ENCODE assay signal across 9 cellular contexts in the genomic region with DNA sequence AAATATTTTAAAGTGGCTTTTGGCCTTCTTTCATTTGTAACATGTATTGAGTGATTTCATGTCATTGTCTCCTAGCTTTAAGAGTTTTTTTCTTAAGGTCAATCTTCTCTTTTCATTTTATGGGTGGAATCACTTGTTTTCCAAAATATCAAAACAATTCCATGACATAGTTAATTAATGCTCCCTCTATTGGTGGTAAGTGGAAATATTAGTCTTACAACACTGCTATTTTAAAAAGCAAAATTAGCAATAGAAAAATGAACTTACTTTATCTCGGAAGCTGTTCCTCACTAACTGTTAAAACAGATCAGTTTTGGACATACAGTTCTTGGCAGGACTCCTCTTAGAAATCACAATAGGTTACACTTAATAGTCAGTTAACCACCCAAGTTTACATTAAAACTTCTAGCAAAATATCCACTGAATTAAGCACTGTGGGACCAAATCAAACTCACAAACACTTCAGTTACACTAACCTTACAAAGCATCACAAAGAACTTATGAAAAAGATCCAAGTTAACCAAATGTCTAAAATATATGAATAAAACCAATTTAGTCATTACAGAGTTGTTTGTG. TPM values are rescaled to one million over a fixed set of nuclear protein-coding genes. Genes with fewer than 3 reads are reported as not detected.
A peak's percentile ranks its signal among the peaks of the same experiment; 100 is the strongest.
DNase-seq lines count a peak whose midpoint lies in the region; ATAC-seq and TF ChIP-seq lines count a peak whose summit lies in the region.
"Had no signal": no experiment of that assay in that cellular context is flagged by ENCODE, and none has a peak within 500 bp of the region (broad histone marks: within the 10 kb centered on the region; RNA-seq: fewer than 3 reads in every experiment).

No MANE protein-coding gene starts in this region.

- POLR2A ChIA-PET in RWPE1 (lab: Yijun Ruan, JAX; ENCODE audit: low non-redundant PET), result no interaction called here

- H3K4me1 ChIP-seq in left ventricle myocardium inferior, result peaks cover 14% of the 10 kb centered on the region
- H3K4me1 ChIP-seq in upper lobe of left lung, result no peaks in the 10 kb centered on the region

- no peak for ATAC-seq in upper lobe of left lung (ENCODE audit: low FRiP score in 2 of 2)
- ATAC-seq in GM18870 (IDR thresholded peaks at IDR 0.05; ENCODE audit: unreplicated experiment), result no peak
- ATAC-seq in GM21515 (IDR thresholded peaks at IDR 0.05; ENCODE audit: unreplicated experiment), result no peak

- CTCF ChIA-PET in RWPE1 (lab: Yijun Ruan, JAX), result interaction anchor here (0.7 to 1.2 kb wide), 5 partner anchors 9 to 992 kb away, joined by 3 to 4 read pairs (median 3); no protein-coding TSS in a partner anchor

- no peak for TF ChIP-seq POLR2A in upper lobe of left lung (IDR thresholded peaks at IDR 0.05)

- no peak for TF ChIP-seq EP300 in upper lobe of left lung (IDR thresholded peaks at IDR 0.05)

- TF ChIP-seq CTCF in left ventricle myocardium inferior (IDR thresholded peaks at IDR 0.05; ENCODE audit: borderline replicate concordance), result peak; percentile 56
- TF ChIP-seq CTCF in RWPE1 (conservative IDR thresholded peaks at IDR 0.05; ENCODE audit: low read depth), result peak; percentile 56
- TF ChIP-seq CTCF in fibroblast of the aortic adventitia (IDR thresholded peaks at IDR 0.05; ENCODE audit: insufficient read depth, low read length), result peak; percentile 50
- TF ChIP-seq CTCF in upper lobe of left lung (IDR thresholded peaks at IDR 0.05), result peak in 4 of 6 experiments; percentile 9 to 36 (median 28)

- intact Hi-C loops in left ventricle myocardium inferior (cut with micrococcal nuclease), result no loop called here
- intact Hi-C loops in cardiac septum (cut with DNase I), result no loop called here

- 94% methylated on average over 1 of the region's 1 CpG for WGBS in upper lobe of left lung, 2 donors

- H3K4me3 ChIP-seq in left ventricle myocardium inferior (no peak overlapping the region), fibroblast of the aortic adventitia (ENCODE audit: low read depth, low read length) (no peak overlapping the region), upper lobe of left lung (no peak overlapping the region)

- DNase-seq in left ventricle myocardium inferior, result no peak
- no peak for DNase-seq in cardiac septum (ENCODE audit: low spot score)
- no peak for DNase-seq in RWPE1 (ENCODE audit: low spot score)
- DNase-seq in fibroblast of the aortic adventitia (ENCODE audit: low read depth), result peak; percentile 30
- DNase-seq in upper lobe of left lung, result no peak
- DNase-seq in EL, result no peak
- DNase-seq: stimulated activated CD4-positive, alpha-beta T cell treated with anti-CD3 and anti-CD28 coated beads, Interleukin-15, amount 100 ng/mL, for 24 hours had no signal

- peaks cover 29% of the 10 kb centered on the region for H3K36me3 ChIP-seq in left ventricle myocardium inferior
- H3K36me3 ChIP-seq in upper lobe of left lung, result peaks cover 6 to 22% (median 9%) of the 10 kb centered on the region in 4 donors

- H3K9me3 ChIP-seq in left ventricle myocardium inferior (replicated peaks) (no peaks in the 10 kb centered on the region), upper lobe of left lung (no peaks in the 10 kb centered on the region)

- H3K27me3 ChIP-seq in left ventricle myocardium inferior (ENCODE audit: low read depth) (no peaks in the 10 kb centered on the region), upper lobe of left lung (no peaks in the 10 kb centered on the region)

- H3K27ac ChIP-seq in left ventricle myocardium inferior (replicated peaks), result no peak overlapping the region
- H3K27ac ChIP-seq in RWPE1, result no peak overlapping the region
- H3K27ac ChIP-seq in upper lobe of left lung, result no peak overlapping the region

RNA-seq across cellular contexts. Expression of gene TIGIT, which starts 42.4 kb away (rescaled TPM):
- total RNA-seq in left ventricle myocardium inferior (not detected), cardiac septum (0.32 TPM), fibroblast of the aortic adventitia (ENCODE audit: low replicate concordance) (0.18 and 0.33 TPM in 2 replicates), upper lobe of left lung (1 to 10 TPM in 3 of 6 donors, under 1 TPM in 2, not detected in 1; 0.69 to 1.6 (median 1.0) TPM)
